ENCODE assay signal across 1 cellular context in the genomic region with DNA sequence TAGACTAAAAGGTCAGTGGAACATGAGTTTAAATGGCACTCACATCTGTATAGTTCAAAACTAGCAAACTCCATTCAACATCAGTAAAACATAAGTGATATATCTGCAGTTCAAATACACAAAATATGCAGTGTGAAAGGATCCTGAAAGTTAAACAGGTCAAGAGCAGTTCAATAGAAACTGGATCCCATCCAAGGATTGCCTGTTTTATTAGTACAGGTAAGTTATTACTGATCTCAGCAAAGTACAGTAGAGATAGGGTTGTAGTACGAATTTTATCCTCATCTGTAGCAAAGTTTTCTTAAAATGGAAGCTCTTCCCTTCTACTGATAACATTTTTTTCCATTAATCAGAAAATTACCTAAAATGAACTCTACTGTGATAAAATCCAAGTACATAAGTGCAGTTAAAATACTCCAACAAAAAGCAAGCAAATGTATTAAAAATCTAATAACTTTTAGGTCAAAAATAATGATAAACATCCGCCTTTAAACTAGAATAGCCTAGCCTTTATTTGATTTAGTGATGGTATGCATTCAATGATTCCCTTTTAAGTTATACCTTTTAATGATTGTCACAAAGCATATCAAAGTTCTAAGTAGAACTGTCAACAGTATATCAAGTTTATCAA.
TF ChIP-seq lines count a peak whose summit lies in the region.

No MANE protein-coding gene starts in this region.

TF ChIP-seq in WTC11, 78 proteins besides CTCF, POLR2A, EP300 and RAD21 (continued from another document):
- TF ChIP-seq, protein P1, sequence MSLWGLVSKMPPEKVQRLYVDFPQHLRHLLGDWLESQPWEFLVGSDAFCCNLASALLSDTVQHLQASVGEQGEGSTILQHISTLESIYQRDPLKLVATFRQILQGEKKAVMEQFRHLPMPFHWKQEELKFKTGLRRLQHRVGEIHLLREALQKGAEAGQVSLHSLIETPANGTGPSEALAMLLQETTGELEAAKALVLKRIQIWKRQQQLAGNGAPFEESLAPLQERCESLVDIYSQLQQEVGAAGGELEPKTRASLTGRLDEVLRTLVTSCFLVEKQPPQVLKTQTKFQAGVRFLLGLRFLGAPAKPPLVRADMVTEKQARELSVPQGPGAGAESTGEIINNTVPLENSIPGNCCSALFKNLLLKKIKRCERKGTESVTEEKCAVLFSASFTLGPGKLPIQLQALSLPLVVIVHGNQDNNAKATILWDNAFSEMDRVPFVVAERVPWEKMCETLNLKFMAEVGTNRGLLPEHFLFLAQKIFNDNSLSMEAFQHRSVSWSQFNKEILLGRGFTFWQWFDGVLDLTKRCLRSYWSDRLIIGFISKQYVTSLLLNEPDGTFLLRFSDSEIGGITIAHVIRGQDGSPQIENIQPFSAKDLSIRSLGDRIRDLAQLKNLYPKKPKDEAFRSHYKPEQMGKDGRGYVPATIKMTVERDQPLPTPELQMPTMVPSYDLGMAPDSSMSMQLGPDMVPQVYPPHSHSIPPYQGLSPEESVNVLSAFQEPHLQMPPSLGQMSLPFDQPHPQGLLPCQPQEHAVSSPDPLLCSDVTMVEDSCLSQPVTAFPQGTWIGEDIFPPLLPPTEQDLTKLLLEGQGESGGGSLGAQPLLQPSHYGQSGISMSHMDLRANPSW (CRISPR knock-in tag; conservative IDR thresholded peaks at IDR 0.05; ENCODE audit: low read depth): no peak
- no peak for TF ChIP-seq ZNF281 (CRISPR knock-in tag; IDR thresholded peaks at IDR 0.05)
- no peak for TF ChIP-seq ZNF416 (CRISPR knock-in tag; IDR thresholded peaks at IDR 0.05)
